ENCODE assay signal across 1 cellular context in the genomic region with DNA sequence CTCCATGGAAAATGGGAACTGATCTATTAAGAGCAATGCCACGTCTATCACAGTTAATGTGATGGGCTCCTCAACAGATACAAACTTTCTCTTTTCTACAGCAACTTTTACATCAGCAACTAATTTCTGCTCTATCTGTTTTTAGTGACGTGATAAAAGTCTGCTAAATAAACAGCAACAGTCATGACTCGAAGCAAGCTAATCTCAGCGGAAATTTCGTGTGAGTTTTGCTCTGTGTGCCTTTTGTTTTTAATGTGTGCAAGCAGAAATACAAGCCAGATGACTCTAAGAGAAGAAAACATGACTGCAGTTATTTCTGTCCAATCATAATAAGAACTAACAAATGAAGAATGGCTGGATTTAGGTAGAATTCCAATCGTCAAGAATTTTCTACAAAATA.
TF ChIP-seq lines count a peak whose summit lies in the region.

No MANE protein-coding gene starts in this region.

TF ChIP-seq in GM23338, 12 proteins besides CTCF, POLR2A, EP300 and RAD21 (continued from another document):
- TF ChIP-seq, protein P1, sequence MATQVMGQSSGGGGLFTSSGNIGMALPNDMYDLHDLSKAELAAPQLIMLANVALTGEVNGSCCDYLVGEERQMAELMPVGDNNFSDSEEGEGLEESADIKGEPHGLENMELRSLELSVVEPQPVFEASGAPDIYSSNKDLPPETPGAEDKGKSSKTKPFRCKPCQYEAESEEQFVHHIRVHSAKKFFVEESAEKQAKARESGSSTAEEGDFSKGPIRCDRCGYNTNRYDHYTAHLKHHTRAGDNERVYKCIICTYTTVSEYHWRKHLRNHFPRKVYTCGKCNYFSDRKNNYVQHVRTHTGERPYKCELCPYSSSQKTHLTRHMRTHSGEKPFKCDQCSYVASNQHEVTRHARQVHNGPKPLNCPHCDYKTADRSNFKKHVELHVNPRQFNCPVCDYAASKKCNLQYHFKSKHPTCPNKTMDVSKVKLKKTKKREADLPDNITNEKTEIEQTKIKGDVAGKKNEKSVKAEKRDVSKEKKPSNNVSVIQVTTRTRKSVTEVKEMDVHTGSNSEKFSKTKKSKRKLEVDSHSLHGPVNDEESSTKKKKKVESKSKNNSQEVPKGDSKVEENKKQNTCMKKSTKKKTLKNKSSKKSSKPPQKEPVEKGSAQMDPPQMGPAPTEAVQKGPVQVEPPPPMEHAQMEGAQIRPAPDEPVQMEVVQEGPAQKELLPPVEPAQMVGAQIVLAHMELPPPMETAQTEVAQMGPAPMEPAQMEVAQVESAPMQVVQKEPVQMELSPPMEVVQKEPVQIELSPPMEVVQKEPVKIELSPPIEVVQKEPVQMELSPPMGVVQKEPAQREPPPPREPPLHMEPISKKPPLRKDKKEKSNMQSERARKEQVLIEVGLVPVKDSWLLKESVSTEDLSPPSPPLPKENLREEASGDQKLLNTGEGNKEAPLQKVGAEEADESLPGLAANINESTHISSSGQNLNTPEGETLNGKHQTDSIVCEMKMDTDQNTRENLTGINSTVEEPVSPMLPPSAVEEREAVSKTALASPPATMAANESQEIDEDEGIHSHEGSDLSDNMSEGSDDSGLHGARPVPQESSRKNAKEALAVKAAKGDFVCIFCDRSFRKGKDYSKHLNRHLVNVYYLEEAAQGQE (IDR thresholded peaks at IDR 0.05; ENCODE audit: unreplicated experiment) = no peak
- no peak for TF ChIP-seq STAT1 (IDR thresholded peaks at IDR 0.05; ENCODE audit: unreplicated experiment)
- TF ChIP-seq NANOG (IDR thresholded peaks at IDR 0.05; ENCODE audit: borderline replicate concordance) = no peak
- TF ChIP-seq, protein P2, sequence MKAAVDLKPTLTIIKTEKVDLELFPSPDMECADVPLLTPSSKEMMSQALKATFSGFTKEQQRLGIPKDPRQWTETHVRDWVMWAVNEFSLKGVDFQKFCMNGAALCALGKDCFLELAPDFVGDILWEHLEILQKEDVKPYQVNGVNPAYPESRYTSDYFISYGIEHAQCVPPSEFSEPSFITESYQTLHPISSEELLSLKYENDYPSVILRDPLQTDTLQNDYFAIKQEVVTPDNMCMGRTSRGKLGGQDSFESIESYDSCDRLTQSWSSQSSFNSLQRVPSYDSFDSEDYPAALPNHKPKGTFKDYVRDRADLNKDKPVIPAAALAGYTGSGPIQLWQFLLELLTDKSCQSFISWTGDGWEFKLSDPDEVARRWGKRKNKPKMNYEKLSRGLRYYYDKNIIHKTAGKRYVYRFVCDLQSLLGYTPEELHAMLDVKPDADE (IDR thresholded peaks at IDR 0.05) = no peak
- TF ChIP-seq ZNF331 (CRISPR knock-in tag; IDR thresholded peaks at IDR 0.05; ENCODE audit: low read depth) = no peak
- no peak for TF ChIP-seq CREB1 (CRISPR knock-in tag; IDR thresholded peaks at IDR 0.05; ENCODE audit: low read depth)
- TF ChIP-seq JUNB (IDR thresholded peaks at IDR 0.05; ENCODE audit: unreplicated experiment) = no peak
TF ChIP-seq in GM23338: peak in this region for 0.
